ENCODE assay signal across 28 cellular contexts in genomic region chr19:39701291-39701690, GRCh38. TPM values are rescaled to one million over a fixed set of nuclear protein-coding genes. Genes with fewer than 3 reads are reported as not detected.
DNase-seq lines count a peak whose midpoint lies in the region; ATAC-seq, FAIRE-seq and TF ChIP-seq lines count a peak whose summit lies in the region.
"Had no signal": no experiment of that assay in that cellular context is flagged by ENCODE, and none has a peak within 500 bp of the region (broad histone marks: within the 10 kb centered on the region; RNA-seq: fewer than 3 reads in every experiment).

No MANE protein-coding gene starts in this region.

- no peaks in the 10 kb centered on the region for H3K36me3 ChIP-seq in kidney (ENCODE audit: control insufficient read depth in 1 of 2, insufficient read depth in 2 of 2, low read length in 2 of 2)
- H3K36me3 ChIP-seq: heart left ventricle, stomach, tibial artery, WERI-Rb-1 had no signal

- H3K4me1 ChIP-seq in kidney (ENCODE audit: control insufficient read depth in 1 of 2, insufficient read depth in 1 of 2, low read depth in 1 of 2, low read length in 2 of 2), result no peaks in the 10 kb centered on the region
- H3K4me1 ChIP-seq: heart left ventricle, stomach, tibial artery had no signal

- H3K9ac ChIP-seq in kidney (ENCODE audit: low read length in 2 of 2), result no peak overlapping the region

- no peaks in the 10 kb centered on the region for H3K9me3 ChIP-seq in kidney (ENCODE audit: control insufficient read depth in 1 of 2, low read length in 2 of 2)
- H3K9me3 ChIP-seq: heart left ventricle, stomach, tibial artery had no signal

- ATAC-seq in GM18870 (IDR thresholded peaks at IDR 0.05; ENCODE audit: unreplicated experiment) (peak; percentile 52), GM21529 (IDR thresholded peaks at IDR 0.05; ENCODE audit: unreplicated experiment) (peak; percentile 43), HG03460 (IDR thresholded peaks at IDR 0.05; ENCODE audit: unreplicated experiment) (peak; percentile 45), GM21381 (IDR thresholded peaks at IDR 0.05; ENCODE audit: unreplicated experiment) (no peak), GM18909 (IDR thresholded peaks at IDR 0.05; ENCODE audit: poor library complexity, unreplicated experiment) (no peak)
- ATAC-seq: activated CD8-positive, alpha-beta memory T cell treated with anti-CD3 and anti-CD28 coated beads, Interleukin-2, amount 10 ng/mL, durations not matched to agents 7 days and 5 days; activated T-cell treated with anti-CD3 and anti-CD28 coated beads, Interleukin-2, amount 50 U/mL, for 72 hours; heart left ventricle; sciatic nerve had no signal

- intact Hi-C loops in kidney (cut with DNase I), result no loop called here

- no peak overlapping the region for H3K4me3 ChIP-seq in kidney (ENCODE audit: low read length in 2 of 2)
- H3K4me3 ChIP-seq: heart left ventricle, stomach, tibial artery had no signal

- H3K27ac ChIP-seq in kidney (ENCODE audit: low read depth in 2 of 2, low read length in 2 of 2), result no peak overlapping the region
- H3K27ac ChIP-seq: heart left ventricle, stomach, tibial artery, WERI-Rb-1 had no signal

- no peak for DNase-seq in SW 1271 (lab: John Stamatoyannopoulos, UW)
- DNase-seq in kidney, result no peak
- DNase-seq: activated CD4-positive, alpha-beta T cell treated with anti-CD3 and anti-CD28 coated beads, Interleukin-2, amount 50 U/mL, for 1 hour; activated CD8-positive, alpha-beta memory T cell treated with anti-CD3 and anti-CD28 coated beads, Interleukin-2, amount 10 ng/mL, durations not matched to agents 7 days and 5 days; activated naive CD4-positive, alpha-beta T cell treated with anti-CD3 and anti-CD28 coated beads for 36 hours; activated T-cell treated with anti-CD3 and anti-CD28 coated beads, Interleukin-2, amount 50 U/mL, for 72 hours; CD4-positive, alpha-beta T cell; effector memory CD4-positive, alpha-beta T cell; erythroblast; foreskin fibroblast; heart left ventricle; IMR-90; mesendoderm; NCI-H1105 treated with DMSO at 0.1 percent for 48 hours; NCI-H2029; NCI-H2227 treated with DMSO at 0.1 percent for 48 hours; stomach; tibial artery; WERI-Rb-1 had no signal

- no peak for FAIRE-seq in kidney (lab: Jason Lieb, UNC)
- FAIRE-seq: colon had no signal

- no peak for TF ChIP-seq CTCF in kidney (IDR thresholded peaks at IDR 0.05; ENCODE audit: borderline replicate concordance, extremely low read depth, insufficient read depth)

RNA-seq across cellular contexts. Expression of gene LGALS14, which starts 3.0 kb away (rescaled TPM):
- total RNA-seq in kidney, result not detected
- not detected for polyA plus RNA-seq in kidney (ENCODE audit: insufficient read depth, low read depth, low replicate concordance)
- total RNA-seq: CD4-positive, alpha-beta T cell; heart left ventricle; IMR-90; myocyte; progenitor cell of endocrine pancreas; sciatic nerve; stomach had no signal
- polyA plus RNA-seq: heart left ventricle, IMR-90, stomach had no signal

RNA-seq across cellular contexts. Expression of gene CLC, which starts 36.5 kb away (rescaled TPM):
- total RNA-seq in kidney, result not detected
- polyA plus RNA-seq in kidney (ENCODE audit: insufficient read depth, low read depth, low replicate concordance), result not detected
- total RNA-seq: activated CD8-positive, alpha-beta memory T cell treated with anti-CD3 and anti-CD28 coated beads, Interleukin-2, amount 10 ng/mL, durations not matched to agents 7 days and 5 days; activated naive CD4-positive, alpha-beta T cell treated with anti-CD3 and anti-CD28 coated beads for 36 hours; CD4-positive, alpha-beta T cell; IMR-90; myocyte; progenitor cell of endocrine pancreas had no signal
- polyA plus RNA-seq: IMR-90 had no signal

RNA-seq across cellular contexts. Expression of gene LGALS16, which starts 45.6 kb away (rescaled TPM):
- total RNA-seq in kidney, result not detected
- polyA plus RNA-seq in kidney (ENCODE audit: insufficient read depth, low read depth, low replicate concordance), result not detected
- total RNA-seq: activated CD8-positive, alpha-beta memory T cell treated with anti-CD3 and anti-CD28 coated beads, Interleukin-2, amount 10 ng/mL, durations not matched to agents 7 days and 5 days; activated naive CD4-positive, alpha-beta T cell treated with anti-CD3 and anti-CD28 coated beads for 36 hours; activated T-cell treated with anti-CD3 and anti-CD28 coated beads, Interleukin-2, amount 50 U/mL, for 72 hours; CD4-positive, alpha-beta T cell; heart left ventricle; IMR-90; myocyte; progenitor cell of endocrine pancreas; sciatic nerve; stomach had no signal
- polyA plus RNA-seq: heart left ventricle, IMR-90, stomach had no signal

Comparison
In these comparisons a context has a peak if more than half of its experiments do, and no peak if none do; other contexts are left out.
1. ATAC-seq: peak in GM18870 (single experiment), GM21529 (single experiment) and HG03460 (single experiment); none in GM21381 (single experiment) and GM18909 (single experiment).